13 cellular contexts compared by ENCODE assay signal in genomic region chr1:168236836-168237611, GRCh38. TPM values are rescaled to one million over a fixed set of nuclear protein-coding genes. Genes with fewer than 3 reads are reported as not detected.
DNase-seq lines count a peak whose midpoint lies in the region; ATAC-seq, FAIRE-seq and TF ChIP-seq lines count a peak whose summit lies in the region.
"Had no signal": no experiment of that assay in that cellular context is flagged by ENCODE, and none has a peak within 500 bp of the region (broad histone marks: within the 10 kb centered on the region; RNA-seq: fewer than 3 reads in every experiment).

No MANE protein-coding gene starts in this region.

- peak overlapping the region; percentile 83 for H3K27ac Mint-ChIP-seq in activated naive CD8-positive, alpha-beta T cell
- H3K27ac Mint-ChIP-seq in osteocyte (ENCODE audit: unreplicated experiment): peak overlapping the region; percentile 19

- H3K9me3 Mint-ChIP-seq in activated naive CD8-positive, alpha-beta T cell (ENCODE audit: low read depth): no peaks in the 10 kb centered on the region
- H3K9me3 Mint-ChIP-seq in osteocyte (ENCODE audit: unreplicated experiment): no peaks in the 10 kb centered on the region
- H3K9me3 Mint-ChIP-seq: CD14-positive monocyte, memory B cell had no signal

- no peak for FAIRE-seq in small intestine (lab: Jason Lieb, UNC)

- no peak overlapping the region for H3K4me3 ChIP-seq in small intestine (ENCODE audit: low read depth in 1 of 2, low read length in 2 of 2)
- H3K4me3 ChIP-seq: tibial nerve had no signal

- no peaks in the 10 kb centered on the region for H3K27me3 Mint-ChIP-seq in activated naive CD8-positive, alpha-beta T cell
- no peaks in the 10 kb centered on the region for H3K27me3 Mint-ChIP-seq in osteocyte (ENCODE audit: unreplicated experiment)
- H3K27me3 Mint-ChIP-seq: memory B cell had no signal

- H3K4me3 Mint-ChIP-seq in activated naive CD8-positive, alpha-beta T cell: peak overlapping the region; percentile 57
- no peak overlapping the region for H3K4me3 Mint-ChIP-seq in osteocyte (ENCODE audit: unreplicated experiment)
- H3K4me3 Mint-ChIP-seq: CD14-positive monocyte, memory B cell had no signal

- 81 to 90% (median 90%) methylated on average over 7 of the region's 7 CpGs for WGBS in small intestine, 3 donors

- no peak overlapping the region for H3K27ac ChIP-seq in small intestine (ENCODE audit: low read depth in 1 of 2, low read length in 1 of 2)
- H3K27ac ChIP-seq: parathyroid adenoma had no signal

- peaks cover 4 to 5% of the 10 kb centered on the region in 2 donors for H3K4me1 ChIP-seq in small intestine (ENCODE audit: control insufficient read depth in 2 of 2, insufficient read depth in 1 of 2, low read depth in 1 of 2, low read length in 1 of 2)
- H3K4me1 ChIP-seq: parathyroid adenoma had no signal

- peak; percentile 93 for DNase-seq in COLO829 (ENCODE audit: low spot score)
- no peak for DNase-seq in osteocyte (ENCODE audit: extremely low spot score, unreplicated experiment)
- no peak for DNase-seq in NCI-H1092 (lab: John Stamatoyannopoulos, UW)
- no peak for DNase-seq in NCI-H1417 (lab: John Stamatoyannopoulos, UW)
- DNase-seq in small intestine: no peak
- DNase-seq: NCI-H2029 had no signal

- H3K4me1 Mint-ChIP-seq in activated naive CD8-positive, alpha-beta T cell (ENCODE audit: low read depth): peaks cover 54% of the 10 kb centered on the region
- peaks cover 26% of the 10 kb centered on the region for H3K4me1 Mint-ChIP-seq in osteocyte (ENCODE audit: unreplicated experiment)
- H3K4me1 Mint-ChIP-seq: CD14-positive monocyte had no signal

- no peaks in the 10 kb centered on the region for H3K27me3 ChIP-seq in small intestine (ENCODE audit: control insufficient read depth in 2 of 2, insufficient read depth in 2 of 2, low read length in 2 of 2)
- H3K27me3 ChIP-seq: tibial nerve had no signal

- peaks cover 2 to 13% of the 10 kb centered on the region in 2 donors for H3K36me3 ChIP-seq in small intestine (ENCODE audit: control insufficient read depth in 2 of 2, insufficient read depth in 2 of 2, low read length in 2 of 2)

- ATAC-seq in HG02884 (IDR thresholded peaks at IDR 0.05; ENCODE audit: unreplicated experiment) (peak; percentile 60), HG02970 (IDR thresholded peaks at IDR 0.05; ENCODE audit: low FRiP score, unreplicated experiment) (no peak)

- no peaks in the 10 kb centered on the region for H3K9me3 ChIP-seq in small intestine (ENCODE audit: control insufficient read depth, low read depth)
- H3K9me3 ChIP-seq: tibial nerve had no signal

- TF ChIP-seq CTCF in osteocyte (IDR thresholded peaks at IDR 0.05): no peak

- peaks cover 44% of the 10 kb centered on the region for H3K36me3 Mint-ChIP-seq in activated naive CD8-positive, alpha-beta T cell
- peaks cover 74% of the 10 kb centered on the region for H3K36me3 Mint-ChIP-seq in osteocyte (ENCODE audit: unreplicated experiment)

RNA-seq across cellular contexts. Expression of gene SFT2D2, which starts 11.2 kb away (rescaled TPM):
- 93.0 and 99.6 TPM in 2 replicates for total RNA-seq in osteocyte
- 1 to 10 TPM; 2.4 to 9.5 (median 3.8) TPM for polyA plus RNA-seq in small intestine

RNA-seq across cellular contexts. Expression of gene TBX19, which starts 43.7 kb away (rescaled TPM):
- total RNA-seq in osteocyte: 2.5 and 3.5 TPM in 2 replicates
- polyA plus RNA-seq in small intestine: 1 to 10 TPM in 1 of 3 donors, under 1 TPM in 2; 0.67 to 1.4 (median 0.73) TPM

RNA-seq across cellular contexts. Expression of gene TIPRL, which starts 58.3 kb away (rescaled TPM):
- 41.6 and 41.8 TPM in 2 replicates for total RNA-seq in osteocyte
- 10 to 100 TPM; 21.2 to 24.3 (median 22.6) TPM for polyA plus RNA-seq in small intestine
